2 cellular contexts compared by ENCODE assay signal in the genomic region with DNA sequence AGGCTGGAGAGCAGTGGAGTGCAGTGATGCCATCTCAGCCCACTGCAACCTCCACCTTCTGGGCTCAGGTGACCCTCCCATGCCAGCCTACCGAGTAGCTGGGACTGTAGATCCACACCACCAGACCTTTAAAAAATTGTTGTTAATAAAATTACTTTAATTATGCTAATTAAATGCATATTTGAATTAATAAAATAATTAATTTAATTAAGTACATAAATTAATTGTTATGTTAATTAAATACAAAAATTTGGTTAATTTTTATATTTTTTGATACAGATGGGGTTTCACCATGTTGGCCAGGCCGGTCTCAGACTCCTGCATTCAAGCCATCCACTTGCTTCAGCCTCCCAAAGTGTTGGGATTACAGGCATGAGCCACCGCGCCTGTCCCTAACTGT.
TF ChIP-seq lines count a peak whose summit lies in the region.

No MANE protein-coding gene starts in this region.

TF ChIP-seq in WTC11, 78 proteins besides CTCF, POLR2A, EP300 and RAD21 (continued from another document):
- TF ChIP-seq ERG (CRISPR knock-in tag; IDR thresholded peaks at IDR 0.05) (no peak), FOXK1 (CRISPR knock-in tag; IDR thresholded peaks at IDR 0.05) (no peak), TP53 (CRISPR knock-in tag; IDR thresholded peaks at IDR 0.05) (no peak), ZNF281 (CRISPR knock-in tag; IDR thresholded peaks at IDR 0.05) (no peak), MYBL2 (CRISPR knock-in tag; IDR thresholded peaks at IDR 0.05) (no peak), HMGA2 (CRISPR knock-in tag; IDR thresholded peaks at IDR 0.05) (peak; percentile 97)
- TF ChIP-seq, protein P1, sequence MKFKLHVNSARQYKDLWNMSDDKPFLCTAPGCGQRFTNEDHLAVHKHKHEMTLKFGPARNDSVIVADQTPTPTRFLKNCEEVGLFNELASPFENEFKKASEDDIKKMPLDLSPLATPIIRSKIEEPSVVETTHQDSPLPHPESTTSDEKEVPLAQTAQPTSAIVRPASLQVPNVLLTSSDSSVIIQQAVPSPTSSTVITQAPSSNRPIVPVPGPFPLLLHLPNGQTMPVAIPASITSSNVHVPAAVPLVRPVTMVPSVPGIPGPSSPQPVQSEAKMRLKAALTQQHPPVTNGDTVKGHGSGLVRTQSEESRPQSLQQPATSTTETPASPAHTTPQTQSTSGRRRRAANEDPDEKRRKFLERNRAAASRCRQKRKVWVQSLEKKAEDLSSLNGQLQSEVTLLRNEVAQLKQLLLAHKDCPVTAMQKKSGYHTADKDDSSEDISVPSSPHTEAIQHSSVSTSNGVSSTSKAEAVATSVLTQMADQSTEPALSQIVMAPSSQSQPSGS (CRISPR knock-in tag; IDR thresholded peaks at IDR 0.05; ENCODE audit: borderline replicate concordance, low read depth): no peak
- TF ChIP-seq, protein P2, sequence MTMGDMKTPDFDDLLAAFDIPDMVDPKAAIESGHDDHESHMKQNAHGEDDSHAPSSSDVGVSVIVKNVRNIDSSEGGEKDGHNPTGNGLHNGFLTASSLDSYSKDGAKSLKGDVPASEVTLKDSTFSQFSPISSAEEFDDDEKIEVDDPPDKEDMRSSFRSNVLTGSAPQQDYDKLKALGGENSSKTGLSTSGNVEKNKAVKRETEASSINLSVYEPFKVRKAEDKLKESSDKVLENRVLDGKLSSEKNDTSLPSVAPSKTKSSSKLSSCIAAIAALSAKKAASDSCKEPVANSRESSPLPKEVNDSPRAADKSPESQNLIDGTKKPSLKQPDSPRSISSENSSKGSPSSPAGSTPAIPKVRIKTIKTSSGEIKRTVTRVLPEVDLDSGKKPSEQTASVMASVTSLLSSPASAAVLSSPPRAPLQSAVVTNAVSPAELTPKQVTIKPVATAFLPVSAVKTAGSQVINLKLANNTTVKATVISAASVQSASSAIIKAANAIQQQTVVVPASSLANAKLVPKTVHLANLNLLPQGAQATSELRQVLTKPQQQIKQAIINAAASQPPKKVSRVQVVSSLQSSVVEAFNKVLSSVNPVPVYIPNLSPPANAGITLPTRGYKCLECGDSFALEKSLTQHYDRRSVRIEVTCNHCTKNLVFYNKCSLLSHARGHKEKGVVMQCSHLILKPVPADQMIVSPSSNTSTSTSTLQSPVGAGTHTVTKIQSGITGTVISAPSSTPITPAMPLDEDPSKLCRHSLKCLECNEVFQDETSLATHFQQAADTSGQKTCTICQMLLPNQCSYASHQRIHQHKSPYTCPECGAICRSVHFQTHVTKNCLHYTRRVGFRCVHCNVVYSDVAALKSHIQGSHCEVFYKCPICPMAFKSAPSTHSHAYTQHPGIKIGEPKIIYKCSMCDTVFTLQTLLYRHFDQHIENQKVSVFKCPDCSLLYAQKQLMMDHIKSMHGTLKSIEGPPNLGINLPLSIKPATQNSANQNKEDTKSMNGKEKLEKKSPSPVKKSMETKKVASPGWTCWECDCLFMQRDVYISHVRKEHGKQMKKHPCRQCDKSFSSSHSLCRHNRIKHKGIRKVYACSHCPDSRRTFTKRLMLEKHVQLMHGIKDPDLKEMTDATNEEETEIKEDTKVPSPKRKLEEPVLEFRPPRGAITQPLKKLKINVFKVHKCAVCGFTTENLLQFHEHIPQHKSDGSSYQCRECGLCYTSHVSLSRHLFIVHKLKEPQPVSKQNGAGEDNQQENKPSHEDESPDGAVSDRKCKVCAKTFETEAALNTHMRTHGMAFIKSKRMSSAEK (CRISPR knock-in tag; IDR thresholded peaks at IDR 0.05; ENCODE audit: borderline replicate concordance): no peak

TF ChIP-seq in K562, 482 proteins besides CTCF, POLR2A, EP300 and RAD21 (continued from another document):
- TF ChIP-seq ZNF280A (IDR thresholded peaks at IDR 0.05; ENCODE audit: low read depth, partially characterized antibody) (no peak), HDAC3 (IDR thresholded peaks at IDR 0.05; ENCODE audit: borderline replicate concordance, partially characterized antibody) (no peak)
